ENCODE assay signal across 9 cellular contexts in genomic region chr20:62640870-62641748, GRCh38. TPM values are rescaled to one million over a fixed set of nuclear protein-coding genes. Genes with fewer than 3 reads are reported as not detected.
DNase-seq lines count a peak whose midpoint lies in the region; ATAC-seq and TF ChIP-seq lines count a peak whose summit lies in the region.
"Had no signal": no experiment of that assay in that cellular context is flagged by ENCODE, and none has a peak within 500 bp of the region (broad histone marks: within the 10 kb centered on the region; RNA-seq: fewer than 3 reads in every experiment).

No MANE protein-coding gene starts in this region.

- ATAC-seq in gastroesophageal sphincter (no peak), thoracic aorta (ENCODE audit: insufficient number of reproducible peaks, low FRiP score, low read depth) (no peak)

- no peaks in the 10 kb centered on the region for H3K9me3 Mint-ChIP-seq in activated naive CD4-positive, alpha-beta T cell treated with anti-CD3 and anti-CD28 coated beads, Interleukin-2, amount 10 ng/mL, durations not matched to agents 7 days and 5 days

- TF ChIP-seq CTCF in SU-DHL-6 (IDR thresholded peaks at IDR 0.05; ENCODE audit: insufficient read depth, low read length, poor library complexity, severe bottlenecking) (no peak), gastroesophageal sphincter (IDR thresholded peaks at IDR 0.05) (no peak), thoracic aorta (IDR thresholded peaks at IDR 0.05) (no peak), GM13977 (IDR thresholded peaks at IDR 0.05; ENCODE audit: extremely low read depth, insufficient read depth, missing control alignments) (no peak)

- peaks cover 15% of the 10 kb centered on the region for H3K36me3 Mint-ChIP-seq in activated naive CD4-positive, alpha-beta T cell treated with anti-CD3 and anti-CD28 coated beads, Interleukin-2, amount 10 ng/mL, durations not matched to agents 7 days and 5 days

- 70 to 100% methylated on average over 1 to 14 of the region's 27 CpGs for WGBS in gastroesophageal sphincter (ENCODE audit: low coverage in 1 of 2), 2 donors

- H3K4me2 ChIP-seq in SU-DHL-6 (ENCODE audit: low read depth, low read length, poor library complexity, severe bottlenecking), result peak overlapping the region; percentile 58

- H2AFZ ChIP-seq in SU-DHL-6 (ENCODE audit: low read depth, low read length, severe bottlenecking), result no peak overlapping the region

- peak overlapping the region; percentile 71 for H3K9ac ChIP-seq in SU-DHL-6 (ENCODE audit: low read length)

- H3K27me3 Mint-ChIP-seq in activated naive CD4-positive, alpha-beta T cell treated with anti-CD3 and anti-CD28 coated beads, Interleukin-2, amount 10 ng/mL, durations not matched to agents 7 days and 5 days, result peaks cover 51% of the 10 kb centered on the region

- no peaks in the 10 kb centered on the region for H3K9me2 ChIP-seq in SU-DHL-6 (replicated peaks; ENCODE audit: insufficient read depth, low read length)

- H3K27ac Mint-ChIP-seq in activated naive CD4-positive, alpha-beta T cell treated with anti-CD3 and anti-CD28 coated beads, Interleukin-2, amount 10 ng/mL, durations not matched to agents 7 days and 5 days, result peak overlapping the region; percentile 80

- H3K4me1 ChIP-seq in gastroesophageal sphincter (peaks cover 0 to 42% (median 21%) of the 10 kb centered on the region in 3 donors), thoracic aorta (ENCODE audit: control insufficient read depth in 1 of 2, low read depth in 2 of 2) (peaks cover 3 to 23% of the 10 kb centered on the region in 2 donors)

- TF ChIP-seq EP300 in gastroesophageal sphincter (IDR thresholded peaks at IDR 0.05), result no peak

- no peaks in the 10 kb centered on the region for H3K9me3 ChIP-seq in SU-DHL-6 (ENCODE audit: insufficient read depth, low read length)
- H3K9me3 ChIP-seq in gastroesophageal sphincter, result no peaks in the 10 kb centered on the region
- no peaks in the 10 kb centered on the region for H3K9me3 ChIP-seq in thoracic aorta

- H4K20me1 ChIP-seq in SU-DHL-6 (ENCODE audit: low read depth, low read length), result 0 out of 2 replicates have a peak, but pooled peaks cover 3% of the 10 kb centered on the region

- in situ Hi-C loops in GM13977 (cut with MboI; ENCODE audit: low pct_unique_long_range_greater_than_20kb, low sequenced_read_pairs, unreplicated experiment), result no loop called here

- peak overlapping the region; percentile 88 for H3K4me3 Mint-ChIP-seq in activated naive CD4-positive, alpha-beta T cell treated with anti-CD3 and anti-CD28 coated beads, Interleukin-2, amount 10 ng/mL, durations not matched to agents 7 days and 5 days

- no peak for TF ChIP-seq POLR2A in gastroesophageal sphincter (IDR thresholded peaks at IDR 0.05)

- no peak overlapping the region for H3K27ac ChIP-seq in SU-DHL-6 (ENCODE audit: low read depth, low read length)
- H3K27ac ChIP-seq in gastroesophageal sphincter, result peak overlapping the region in 3 of 4 donors; percentile 74 to 86 (median 77)
- H3K27ac ChIP-seq in thoracic aorta, result no peak overlapping the region

- H3F3A ChIP-seq in SU-DHL-6 (ENCODE audit: insufficient read depth), result no peaks in the 10 kb centered on the region

- H3K79me2 ChIP-seq in SU-DHL-6 (ENCODE audit: insufficient read depth, low read length), result peaks cover 12% of the 10 kb centered on the region

- H3K27me3 ChIP-seq in SU-DHL-6 (ENCODE audit: low read length), result no peaks in the 10 kb centered on the region; the same call in 1 of the 2 replicates
- peaks cover 96% of the 10 kb centered on the region for H3K27me3 ChIP-seq in gastroesophageal sphincter
- H3K27me3 ChIP-seq in thoracic aorta (replicated peaks; ENCODE audit: insufficient read depth), result no peaks in the 10 kb centered on the region

- H3K4me1 Mint-ChIP-seq in activated naive CD4-positive, alpha-beta T cell treated with anti-CD3 and anti-CD28 coated beads, Interleukin-2, amount 10 ng/mL, durations not matched to agents 7 days and 5 days, result peaks cover 46% of the 10 kb centered on the region

- CTCF ChIA-PET in activated naive CD4-positive, alpha-beta T cell treated with anti-CD3 and anti-CD28 coated beads, Interleukin-2, amount 10 ng/mL, durations not matched to agents 7 days and 5 days (lab: Charles Lee), result interaction anchor here (1.2 kb wide), 1 partner anchor 16 kb away, joined by 3 read pairs; no protein-coding TSS in a partner anchor

- DNase-seq in activated naive CD4-positive, alpha-beta T cell treated with anti-CD3 and anti-CD28 coated beads, Interleukin-2, amount 10 ng/mL, durations not matched to agents 7 days and 5 days, result no peak
- DNase-seq in activated naive CD4-positive, alpha-beta T cell treated with anti-CD3 and anti-CD28 coated beads, Interleukin-2, amount 50 U/mL, for 16 hours, result no peak
- DNase-seq in thoracic aorta (ENCODE audit: low spot score), result no peak
- no peak for DNase-seq in GM13977 (ENCODE audit: low spot score)
- DNase-seq in NCI-H524 (lab: John Stamatoyannopoulos, UW), result no peak
- no peak for DNase-seq in globus pallidus (ENCODE audit: low spot score)
- DNase-seq: stimulated activated naive CD4-positive, alpha-beta T cell treated with Interleukin-2 at 50 U/mL for 16 hours had no signal

- H3K4me3 ChIP-seq in SU-DHL-6 (ENCODE audit: insufficient read depth, low read length, poor library complexity, severe bottlenecking) (no peak overlapping the region), gastroesophageal sphincter (peak overlapping the region in 1 of 2 donors; percentile 65), thoracic aorta (peak overlapping the region; percentile 73)

- H3K36me3 ChIP-seq in SU-DHL-6 (ENCODE audit: low read length) (no peaks in the 10 kb centered on the region), gastroesophageal sphincter (no peaks in the 10 kb centered on the region), thoracic aorta (no peaks in the 10 kb centered on the region)

RNA-seq across cellular contexts. Expression of gene SLCO4A1, which starts 1.2 kb away (rescaled TPM):
- total RNA-seq in gastroesophageal sphincter, result 10 to 100 TPM; 15.9 to 20.2 (median 19.2) TPM
- 10 to 100 TPM; 22.1 to 26.0 TPM for total RNA-seq in thoracic aorta

Comparison
In these comparisons a context has a peak if more than half of its experiments do, and no peak if none do; other contexts are left out.
1. H3K27ac ChIP-seq: peak in gastroesophageal sphincter (3 of 4); none in SU-DHL-6 (single experiment) and thoracic aorta (0 of 2).